ENCODE assay signal across 30 cellular contexts in genomic region chr14:34721129-34721528, GRCh38.
"Had no signal": no experiment of that assay in that cellular context is flagged by ENCODE, and none has a peak within 500 bp of the region (broad histone marks: within the 10 kb centered on the region; RNA-seq: fewer than 3 reads in every experiment).

No MANE protein-coding gene starts in this region.

- FAIRE-seq: urothelium cell line had no signal

- ATAC-seq: naive thymus-derived CD4-positive, alpha-beta T cell; natural killer cell; psoas muscle; right cardiac atrium; sciatic nerve; stimulated activated memory B cell treated with anti-CD40 and anti-IgM and Interleukin-4, amounts not matched to agents 10 μg/mL and 1 μg/mL and 100 μg/mL, for 72 hours; stimulated activated naive CD8-positive, alpha-beta T cell treated with anti-CD3 and anti-CD28 coated beads, Interleukin-15, amount 100 ng/mL, for 72 hours; stimulated activated naive CD8-positive, alpha-beta T cell treated with anti-CD3 and anti-CD28 coated beads, Interleukin-15, Interleukin-2, amounts not matched to agents 100 U/mL and 50 U/mL, for 24 hours had no signal

- H3K4me2 ChIP-seq: neural progenitor cell, smooth muscle cell had no signal

- H3K79me2 ChIP-seq: parathyroid adenoma had no signal

- H3K27ac ChIP-seq: neural progenitor cell, ovary, parathyroid adenoma, psoas muscle, skin epidermis, spleen, thoracic aorta, thyroid gland, tibial nerve, upper lobe of left lung, vagina had no signal

- H3K36me3 ChIP-seq: neural progenitor cell, ovary, spleen, thoracic aorta, thyroid gland, tibial nerve, upper lobe of left lung, vagina had no signal

- H3K27me3 ChIP-seq: ovary, spleen, thyroid gland, tibial nerve, upper lobe of left lung, vagina had no signal

- H2AFZ ChIP-seq: neural progenitor cell, parathyroid adenoma had no signal

- H3K9ac ChIP-seq: neural progenitor cell, parathyroid adenoma had no signal

- H3K4me3 ChIP-seq: neural progenitor cell, ovary, psoas muscle, skin epidermis, smooth muscle cell, spleen, thoracic aorta, thyroid gland, tibial nerve, upper lobe of left lung, vagina had no signal

- H3K9me3 ChIP-seq: ovary, psoas muscle, spleen, thoracic aorta, thyroid gland, tibial nerve, upper lobe of left lung, vagina had no signal

- DNase-seq: naive thymus-derived CD4-positive, alpha-beta T cell; natural killer cell; occipital lobe; ovary; posterior cingulate gyrus; psoas muscle; right cardiac atrium; spleen; stimulated activated CD4-positive, alpha-beta T cell treated with anti-CD3 and anti-CD28 coated beads, Interleukin-12 subunit alpha, Interleukin-12 subunit beta, amount 100 ng/mL, for 4 hours; stimulated activated CD4-positive, alpha-beta T cell treated with anti-CD3 and anti-CD28 coated beads, Interleukin-1b, Interleukin-23, amount 100 ng/mL, for 48 hours; stimulated activated CD4-positive, alpha-beta T cell treated with anti-CD3 and anti-CD28 coated beads, Interleukin-4, amount 100 ng/mL, for 1 hour; stimulated activated CD4-positive, alpha-beta T cell treated with anti-CD3 and anti-CD28 coated beads, Interleukin-4, amount 100 ng/mL, for 4 hours; stimulated activated CD8-positive, alpha-beta memory T cell treated with anti-CD3 and anti-CD28 coated beads, Interleukin-4, amount 100 ng/mL, for 48 hours; stimulated activated naive CD4-positive, alpha-beta T cell; stimulated activated naive CD8-positive, alpha-beta T cell treated with anti-CD3 and anti-CD28 coated beads, Interleukin-15, amount 100 ng/mL, for 72 hours; stimulated activated naive CD8-positive, alpha-beta T cell treated with anti-CD3 and anti-CD28 coated beads, Interleukin-15, Interleukin-2, amounts not matched to agents 100 U/mL and 50 U/mL, for 24 hours; substantia nigra; thyroid gland; trophoblast cell; upper lobe of left lung had no signal

- H3K4me1 ChIP-seq: neural progenitor cell, psoas muscle, thyroid gland, upper lobe of left lung had no signal
